Comparison of ENCODE assay signal across 8 cellular contexts in the genomic region with DNA sequence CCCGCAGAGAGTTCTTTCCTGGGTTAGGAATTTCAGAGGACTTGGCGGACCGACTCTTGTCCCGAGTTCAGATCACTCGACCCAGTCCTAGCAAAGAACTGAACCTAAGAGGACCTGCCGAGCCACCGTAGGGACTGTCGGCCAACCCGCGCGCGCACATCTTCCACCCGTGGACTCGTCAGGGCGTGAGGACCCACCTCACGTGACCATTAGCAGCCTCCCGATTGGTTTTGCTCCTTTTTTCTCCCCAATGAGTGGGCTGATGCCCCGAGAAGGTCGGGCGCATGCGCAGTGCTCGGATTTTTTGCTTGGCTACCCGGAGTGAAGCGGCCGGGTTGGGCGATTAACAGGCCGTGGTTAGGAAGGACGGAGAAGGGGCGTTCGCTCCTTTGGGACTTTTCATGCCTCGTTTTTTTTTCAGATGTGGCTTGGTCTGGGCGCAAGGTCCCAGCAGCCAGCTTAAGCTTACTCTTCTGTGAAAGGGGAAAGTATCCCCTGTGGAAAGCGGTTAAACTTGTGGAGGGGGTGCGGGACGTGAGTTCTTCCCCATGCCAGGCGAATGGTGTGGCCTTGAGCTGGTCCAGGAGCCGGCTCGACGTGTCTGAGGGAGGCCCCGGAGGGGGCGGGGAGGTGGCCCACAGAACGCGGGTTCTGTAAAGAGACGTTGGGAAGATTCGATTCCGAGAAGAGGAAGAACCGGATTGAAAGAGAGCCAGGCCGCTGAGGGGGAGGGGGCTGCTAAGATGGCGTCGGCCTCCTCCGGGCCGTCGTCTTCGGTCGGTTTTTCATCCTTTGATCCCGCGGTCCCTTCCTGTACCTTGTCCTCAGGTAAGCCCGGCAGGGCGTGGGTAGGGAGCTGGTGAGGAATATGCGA. TPM values are rescaled to one million over a fixed set of nuclear protein-coding genes. Genes with fewer than 3 reads are reported as not detected.
DNase-seq lines count a peak whose midpoint lies in the region; TF ChIP-seq lines count a peak whose summit lies in the region.

A gene with protein sequence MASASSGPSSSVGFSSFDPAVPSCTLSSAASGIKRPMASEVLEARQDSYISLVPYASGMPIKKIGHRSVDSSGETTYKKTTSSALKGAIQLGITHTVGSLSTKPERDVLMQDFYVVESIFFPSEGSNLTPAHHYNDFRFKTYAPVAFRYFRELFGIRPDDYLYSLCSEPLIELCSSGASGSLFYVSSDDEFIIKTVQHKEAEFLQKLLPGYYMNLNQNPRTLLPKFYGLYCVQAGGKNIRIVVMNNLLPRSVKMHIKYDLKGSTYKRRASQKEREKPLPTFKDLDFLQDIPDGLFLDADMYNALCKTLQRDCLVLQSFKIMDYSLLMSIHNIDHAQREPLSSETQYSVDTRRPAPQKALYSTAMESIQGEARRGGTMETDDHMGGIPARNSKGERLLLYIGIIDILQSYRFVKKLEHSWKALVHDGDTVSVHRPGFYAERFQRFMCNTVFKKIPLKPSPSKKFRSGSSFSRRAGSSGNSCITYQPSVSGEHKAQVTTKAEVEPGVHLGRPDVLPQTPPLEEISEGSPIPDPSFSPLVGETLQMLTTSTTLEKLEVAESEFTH (plus strand): TSS at position 299 of the 874 bp plus-strand sequence. CDS start 445 bp downstream, at position 744.

- whole genome bisulfite sequencing in SK-N-SH (ENCODE audit: low lambda C conversion rate), result 3% methylated on average over 42 of the region's 60 CpGs

- H3K27me3 Mint-ChIP-seq in HFFc6 (ENCODE audit: insufficient read depth), result peaks cover 10% of the 10 kb centered on the region

- no peaks in the 10 kb centered on the region for H3K9me3 ChIP-seq in SK-N-SH

- H3K36me3 Mint-ChIP-seq in HFFc6 (ENCODE audit: low read depth), result peaks cover 22% of the 10 kb centered on the region

- H3K27ac Mint-ChIP-seq in HFFc6, result peak within 1 kb of the TSS; percentile 99

- H3K4me3 Mint-ChIP-seq in HFFc6, result peak within 1 kb of the TSS; percentile 96

- H3K9me2 ChIP-seq in SK-N-SH, result no peaks in the 10 kb centered on the region

- CTCF ChIA-PET in SK-N-SH (lab: Yijun Ruan, JAX), result interaction anchor here (1.3 kb wide), 1 partner anchor 53 kb away, joined by 7 read pairs; no protein-coding TSS in a partner anchor

- H3K36me3 ChIP-seq in SK-N-SH (replicated peaks in 1 of 2; ENCODE audit: control insufficient read depth in 1 of 2, insufficient read depth in 2 of 2, low read length in 1 of 2), result peaks cover 4 to 25% of the 10 kb centered on the region in 2 experiments

- peaks cover 10 to 15% of the 10 kb centered on the region in 2 experiments; a peak in 3 of 4 replicates for H3K4me1 ChIP-seq in SK-N-SH (ENCODE audit: control insufficient read depth in 1 of 2, insufficient read depth in 2 of 2, low read depth in 1 of 2, low read length in 1 of 2)

- H3K4me3 ChIP-seq in SK-N-SH (ENCODE audit: low read depth in 2 of 2, low read length in 1 of 2), result peak within 1 kb of the TSS; percentile 81 to 94

- no peaks in the 10 kb centered on the region; the same call in 1 of the 2 replicates for H3K9me3 Mint-ChIP-seq in HFFc6

- peak within 1 kb of the TSS; percentile 96 for H3K9ac ChIP-seq in SK-N-SH

- TF ChIP-seq CTCF in HFFc6 (IDR thresholded peaks at IDR 0.05), result no peak
- TF ChIP-seq CTCF in SK-N-SH (IDR thresholded peaks at IDR 0.05), result no peak

- peaks cover 51% of the 10 kb centered on the region for H3K79me2 ChIP-seq in SK-N-SH (ENCODE audit: insufficient read depth)

- peaks cover 40% of the 10 kb centered on the region for H4K20me1 ChIP-seq in SK-N-SH (ENCODE audit: insufficient read depth)

- H3F3A ChIP-seq in SK-N-SH (replicated peaks; ENCODE audit: insufficient read depth), result peaks cover 46% of the 10 kb centered on the region

- peak within 1 kb of the TSS; percentile 95 for H3K4me2 ChIP-seq in SK-N-SH

- H3K4me1 Mint-ChIP-seq in HFFc6 (ENCODE audit: low read depth), result peaks cover 53% of the 10 kb centered on the region

- DNase-seq in GM04503 (ENCODE audit: low read depth), result peak; percentile 93
- peak; percentile 98 for DNase-seq in HFFc6
- peak; percentile 99 for DNase-seq in NCI-H1048 (lab: John Stamatoyannopoulos, UW)
- peak; percentile 95 for DNase-seq in SK-N-SH
- peak; percentile 98 for DNase-seq in activated naive CD4-positive, alpha-beta T cell treated with anti-CD3 and anti-CD28 coated beads, Interleukin-2, amount 50 U/mL, for 16 hours
- DNase-seq in germinal center (ENCODE audit: low spot score), result peak; percentile 100
- peak; percentile 91 for DNase-seq in non-pigmented ciliary epithelial cell (ENCODE audit: low read depth)
- peak; percentile 100 for DNase-seq in superior temporal gyrus (ENCODE audit: extremely low spot score)

- POLR2A ChIA-PET in SK-N-SH (lab: Yijun Ruan, JAX), result interaction anchor here (1.4 kb wide), 1 partner anchor 9 kb away, joined by 5 read pairs; a partner anchor contains a TSS

- TF ChIP-seq EP300 in SK-N-SH (IDR thresholded peaks at IDR 0.05; ENCODE audit: borderline replicate concordance in 1 of 2, low read depth in 1 of 2, low read length in 1 of 2), result peak in 1 of 2 experiments; percentile 6; a peak in 1 of 4 replicates

- H2AFZ ChIP-seq in SK-N-SH (ENCODE audit: low read depth), result peak within 1 kb of the TSS; percentile 37

- H3K27ac ChIP-seq in SK-N-SH (ENCODE audit: low read depth in 2 of 2, low read length in 1 of 2), result peak within 1 kb of the TSS; percentile 86 to 90

- TF ChIP-seq RAD21 in SK-N-SH (IDR thresholded peaks at IDR 0.05; ENCODE audit: low read length), result no peak

- no peaks in the 10 kb centered on the region for H3K27me3 ChIP-seq in SK-N-SH (ENCODE audit: insufficient read depth)

TF ChIP-seq in SK-N-SH, 30 proteins besides CTCF, POLR2A, EP300 and RAD21 (continues in another document):
- TF ChIP-seq NRF1 (IDR thresholded peaks at IDR 0.05; ENCODE audit: low read depth, low read length), result peak; percentile 94
- TF ChIP-seq FOXM1 (IDR thresholded peaks at IDR 0.05; ENCODE audit: low read depth), result no peak
- no peak for TF ChIP-seq NFIC (IDR thresholded peaks at IDR 0.05; ENCODE audit: borderline replicate concordance)
- TF ChIP-seq EZH2phosphoT487 (IDR thresholded peaks at IDR 0.05; ENCODE audit: borderline replicate concordance, low read depth), result no peak
- peak; percentile 90 for TF ChIP-seq YY1 (IDR thresholded peaks at IDR 0.05; ENCODE audit: low read depth)
- TF ChIP-seq GABPA (IDR thresholded peaks at IDR 0.05; ENCODE audit: low read depth), result no peak
- TF ChIP-seq, protein P1, sequence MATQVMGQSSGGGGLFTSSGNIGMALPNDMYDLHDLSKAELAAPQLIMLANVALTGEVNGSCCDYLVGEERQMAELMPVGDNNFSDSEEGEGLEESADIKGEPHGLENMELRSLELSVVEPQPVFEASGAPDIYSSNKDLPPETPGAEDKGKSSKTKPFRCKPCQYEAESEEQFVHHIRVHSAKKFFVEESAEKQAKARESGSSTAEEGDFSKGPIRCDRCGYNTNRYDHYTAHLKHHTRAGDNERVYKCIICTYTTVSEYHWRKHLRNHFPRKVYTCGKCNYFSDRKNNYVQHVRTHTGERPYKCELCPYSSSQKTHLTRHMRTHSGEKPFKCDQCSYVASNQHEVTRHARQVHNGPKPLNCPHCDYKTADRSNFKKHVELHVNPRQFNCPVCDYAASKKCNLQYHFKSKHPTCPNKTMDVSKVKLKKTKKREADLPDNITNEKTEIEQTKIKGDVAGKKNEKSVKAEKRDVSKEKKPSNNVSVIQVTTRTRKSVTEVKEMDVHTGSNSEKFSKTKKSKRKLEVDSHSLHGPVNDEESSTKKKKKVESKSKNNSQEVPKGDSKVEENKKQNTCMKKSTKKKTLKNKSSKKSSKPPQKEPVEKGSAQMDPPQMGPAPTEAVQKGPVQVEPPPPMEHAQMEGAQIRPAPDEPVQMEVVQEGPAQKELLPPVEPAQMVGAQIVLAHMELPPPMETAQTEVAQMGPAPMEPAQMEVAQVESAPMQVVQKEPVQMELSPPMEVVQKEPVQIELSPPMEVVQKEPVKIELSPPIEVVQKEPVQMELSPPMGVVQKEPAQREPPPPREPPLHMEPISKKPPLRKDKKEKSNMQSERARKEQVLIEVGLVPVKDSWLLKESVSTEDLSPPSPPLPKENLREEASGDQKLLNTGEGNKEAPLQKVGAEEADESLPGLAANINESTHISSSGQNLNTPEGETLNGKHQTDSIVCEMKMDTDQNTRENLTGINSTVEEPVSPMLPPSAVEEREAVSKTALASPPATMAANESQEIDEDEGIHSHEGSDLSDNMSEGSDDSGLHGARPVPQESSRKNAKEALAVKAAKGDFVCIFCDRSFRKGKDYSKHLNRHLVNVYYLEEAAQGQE (IDR thresholded peaks at IDR 0.05; ENCODE audit: low read depth, low read length), result peak; percentile 28
- no peak for TF ChIP-seq MEF2A (IDR thresholded peaks at IDR 0.05; ENCODE audit: borderline replicate concordance, low read depth)
- TF ChIP-seq SMC3 (IDR thresholded peaks at IDR 0.05; ENCODE audit: low read depth, low read length), result no peak
- TF ChIP-seq RFX5 (IDR thresholded peaks at IDR 0.05; ENCODE audit: low read length), result peak; percentile 74
- TF ChIP-seq TCF12 (IDR thresholded peaks at IDR 0.05), result no peak
- 0 out of 2 replicates have a peak, but pooled peaks have one; percentile 34 for TF ChIP-seq RCOR1 (IDR thresholded peaks at IDR 0.05; ENCODE audit: low read length)
- TF ChIP-seq, protein P2, sequence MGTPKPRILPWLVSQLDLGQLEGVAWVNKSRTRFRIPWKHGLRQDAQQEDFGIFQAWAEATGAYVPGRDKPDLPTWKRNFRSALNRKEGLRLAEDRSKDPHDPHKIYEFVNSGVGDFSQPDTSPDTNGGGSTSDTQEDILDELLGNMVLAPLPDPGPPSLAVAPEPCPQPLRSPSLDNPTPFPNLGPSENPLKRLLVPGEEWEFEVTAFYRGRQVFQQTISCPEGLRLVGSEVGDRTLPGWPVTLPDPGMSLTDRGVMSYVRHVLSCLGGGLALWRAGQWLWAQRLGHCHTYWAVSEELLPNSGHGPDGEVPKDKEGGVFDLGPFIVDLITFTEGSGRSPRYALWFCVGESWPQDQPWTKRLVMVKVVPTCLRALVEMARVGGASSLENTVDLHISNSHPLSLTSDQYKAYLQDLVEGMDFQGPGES (IDR thresholded peaks at IDR 0.05; ENCODE audit: low read depth, low read length), result no peak
- TF ChIP-seq, protein P3, sequence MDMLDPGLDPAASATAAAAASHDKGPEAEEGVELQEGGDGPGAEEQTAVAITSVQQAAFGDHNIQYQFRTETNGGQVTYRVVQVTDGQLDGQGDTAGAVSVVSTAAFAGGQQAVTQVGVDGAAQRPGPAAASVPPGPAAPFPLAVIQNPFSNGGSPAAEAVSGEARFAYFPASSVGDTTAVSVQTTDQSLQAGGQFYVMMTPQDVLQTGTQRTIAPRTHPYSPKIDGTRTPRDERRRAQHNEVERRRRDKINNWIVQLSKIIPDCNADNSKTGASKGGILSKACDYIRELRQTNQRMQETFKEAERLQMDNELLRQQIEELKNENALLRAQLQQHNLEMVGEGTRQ (IDR thresholded peaks at IDR 0.05; ENCODE audit: borderline replicate concordance, low read depth, low read length), result peak; percentile 93
- no peak for TF ChIP-seq FOXJ3 (CRISPR knock-in tag; IDR thresholded peaks at IDR 0.05)

RNA-seq across cellular contexts. Expression of the gene that starts here (rescaled TPM):
- 10 to 100 TPM; 85.4 to 98.6 (median 90.6) TPM for total RNA-seq in HFFc6 (2021; fragmentation: NEBNext Ultra II Directional; extraction: Animal tissue kit (Norgen Biotek cat#: 25700))
- 66.0 and 94.1 TPM in 2 replicates for polyA plus RNA-seq in SK-N-SH (2012; rRNA removed)
- polyA plus RNA-seq in SK-N-SH (2012; cell fraction: cytosol; rRNA removed), result 63.4 and 71.2 TPM in 2 replicates
- polyA plus RNA-seq in SK-N-SH (2012; cell fraction: nucleus; rRNA removed), result 75.3 and 136 TPM in 2 replicates

Comparison
In these comparisons a context has a peak if more than half of its experiments do, and no peak if none do; other contexts are left out.
1. Peak in every context shown above with its lines: DNase-seq, H3K4me3 ChIP-seq and H3K27ac ChIP-seq.